16 cellular contexts compared by ENCODE assay signal in genomic region chr13:40452741-40453665, GRCh38.
DNase-seq lines count a peak whose midpoint lies in the region; ATAC-seq, FAIRE-seq and TF ChIP-seq lines count a peak whose summit lies in the region.
"Had no signal": no experiment of that assay in that cellular context is flagged by ENCODE, and none has a peak within 500 bp of the region (broad histone marks: within the 10 kb centered on the region; RNA-seq: fewer than 3 reads in every experiment).

No MANE protein-coding gene starts in this region.

- no peak for FAIRE-seq in pancreas (lab: Jason Lieb, UNC)
- FAIRE-seq: GM12878, urothelium cell line had no signal

- peaks cover 0 to 4% (median 2%) of the 10 kb centered on the region in 3 donors for H3K27me3 Mint-ChIP-seq in CD14-positive monocyte (ENCODE audit: low read depth in 3 of 3)
- H3K27me3 Mint-ChIP-seq: activated CD4-positive, alpha-beta T cell treated with anti-CD3 and anti-CD28 coated beads, Interleukin-2, amount 10 ng/mL, durations not matched to agents 24 days and 14 days; activated naive CD4-positive, alpha-beta T cell treated with anti-CD3 and anti-CD28 coated beads, Interleukin-2, amount 10 ng/mL, durations not matched to agents 7 days and 5 days had no signal

- H3K9me3 ChIP-seq in pancreas = no peaks in the 10 kb centered on the region
- peaks cover 0 to 9% (median 0%) of the 10 kb centered on the region in 4 donors for H3K9me3 ChIP-seq in tibial nerve

- H3K4me3 ChIP-seq in epithelial cell of esophagus (ENCODE audit: low read length) = no peak overlapping the region
- no peak overlapping the region for H3K4me3 ChIP-seq in pancreas
- no peak overlapping the region for H3K4me3 ChIP-seq in tibial nerve
- H3K4me3 ChIP-seq: GM12878, SK-N-MC had no signal

- no peak for TF ChIP-seq EP300 in tibial nerve (IDR thresholded peaks at IDR 0.05)

- DNase-seq in CD14-positive monocyte (ENCODE audit: low spot score) (no peak), LoVo (ENCODE audit: low spot score) (peak; percentile 52), epithelial cell of esophagus (ENCODE audit: low read depth) (peak; percentile 98), pancreas (no peak), tibial nerve (ENCODE audit: low spot score in 2 of 2) (no peak), CD1c-positive myeloid dendritic cell (ENCODE audit: extremely low spot score) (no peak), NCI-H1048 (lab: John Stamatoyannopoulos, UW) (no peak)
- DNase-seq: activated CD4-positive, alpha-beta T cell treated with anti-CD3 and anti-CD28 coated beads, Interleukin-2, amount 10 ng/mL, durations not matched to agents 24 days and 14 days; activated naive CD4-positive, alpha-beta T cell treated with anti-CD3 and anti-CD28 coated beads, Interleukin-2, amount 10 ng/mL, durations not matched to agents 7 days and 5 days; COR-L47; NCI-H524; retina had no signal

- TF ChIP-seq POLR2A in tibial nerve (IDR thresholded peaks at IDR 0.05) = no peak

- 48 to 49% methylated on average over 5 of the region's 5 CpGs for WGBS in pancreas, 2 donors
- 62 to 63% methylated on average over 5 of the region's 5 CpGs for WGBS in tibial nerve, 2 donors

- no peaks in the 10 kb centered on the region for H3K36me3 Mint-ChIP-seq in CD14-positive monocyte

- TF ChIP-seq CTCF in CD14-positive monocyte (IDR thresholded peaks at IDR 0.05) = no peak
- TF ChIP-seq CTCF in epithelial cell of esophagus (IDR thresholded peaks at IDR 0.05; ENCODE audit: insufficient read depth, low read depth, low read length, missing control alignments) = no peak
- no peak for TF ChIP-seq CTCF in pancreas (IDR thresholded peaks at IDR 0.05)
- no peak for TF ChIP-seq CTCF in tibial nerve (IDR thresholded peaks at IDR 0.05)

- H3K27ac ChIP-seq in pancreas (peak overlapping the region in 3 of 4 donors; percentile 3 to 66 (median 27)), tibial nerve (peak overlapping the region in 1 of 4 donors; percentile 18)
- H3K27ac ChIP-seq: SK-N-MC had no signal

- H3K4me1 ChIP-seq in pancreas (peaks cover 0 to 7% (median 5%) of the 10 kb centered on the region in 3 donors), tibial nerve (peaks cover 0 to 21% (median 0%) of the 10 kb centered on the region in 4 donors)

- peaks cover 11% of the 10 kb centered on the region for H3K4me1 Mint-ChIP-seq in CD14-positive monocyte

- intact Hi-C loops in CD14-positive monocyte (cut with micrococcal nuclease) (no loop called here), pancreas (cut with DNase I) (no loop called here)

- H3K27me3 ChIP-seq in pancreas (no peaks in the 10 kb centered on the region), tibial nerve (no peaks in the 10 kb centered on the region)

- H3K4me3 Mint-ChIP-seq in CD14-positive monocyte = no peak overlapping the region
- H3K4me3 Mint-ChIP-seq: activated CD4-positive, alpha-beta T cell treated with anti-CD3 and anti-CD28 coated beads, Interleukin-2, amount 10 ng/mL, durations not matched to agents 24 days and 14 days; activated naive CD4-positive, alpha-beta T cell treated with anti-CD3 and anti-CD28 coated beads, Interleukin-2, amount 10 ng/mL, durations not matched to agents 7 days and 5 days had no signal

- ATAC-seq in pancreas (peak; percentile 58 to 77 (median 67)), HG02642 (IDR thresholded peaks at IDR 0.05; ENCODE audit: poor library complexity, unreplicated experiment) (no peak)

- peak overlapping the region in 6 of 7 donors; percentile 8 to 86 (median 65) for H3K27ac Mint-ChIP-seq in CD14-positive monocyte
- H3K27ac Mint-ChIP-seq: activated CD4-positive, alpha-beta T cell treated with anti-CD3 and anti-CD28 coated beads, Interleukin-2, amount 10 ng/mL, durations not matched to agents 24 days and 14 days; activated naive CD4-positive, alpha-beta T cell treated with anti-CD3 and anti-CD28 coated beads, Interleukin-2, amount 10 ng/mL, durations not matched to agents 7 days and 5 days had no signal

- H3K36me3 ChIP-seq in pancreas = no peaks in the 10 kb centered on the region
- H3K36me3 ChIP-seq in tibial nerve = no peaks in the 10 kb centered on the region

- H3K9me3 Mint-ChIP-seq in CD14-positive monocyte = peaks cover 0 to 5% (median 2%) of the 10 kb centered on the region in 7 donors

Comparison
In these comparisons a context has a peak if more than half of its experiments do, and no peak if none do; other contexts are left out.
1. DNase-seq: peak in LoVo (single experiment) and epithelial cell of esophagus (single experiment); none in CD14-positive monocyte (single experiment), pancreas (0 of 6), tibial nerve (0 of 2), CD1c-positive myeloid dendritic cell (single experiment) and NCI-H1048 (single experiment).